In the genomic region with DNA sequence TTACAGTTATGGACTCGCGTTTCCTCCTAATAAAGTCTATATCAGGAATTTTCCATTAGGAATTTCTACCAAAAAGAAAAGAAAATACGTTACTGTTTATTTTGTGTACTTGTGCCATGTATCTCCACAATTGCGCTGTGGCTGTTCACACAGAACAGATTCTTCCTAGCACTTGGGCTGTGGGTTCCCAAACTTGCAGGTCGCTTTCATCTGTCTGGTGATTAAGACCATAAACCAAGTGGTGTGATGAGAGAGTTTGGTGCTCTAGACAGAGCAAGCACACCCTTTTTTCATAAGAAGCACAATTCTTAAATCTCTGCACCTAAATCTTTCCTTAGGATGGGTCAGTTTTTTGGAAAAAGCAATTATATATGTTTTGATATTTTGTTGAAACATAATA, we compare ENCODE assay signal across 20 cellular contexts.
A peak's percentile ranks its signal among the peaks of the same experiment; 100 is the strongest.
DNase-seq lines count a peak whose midpoint lies in the region; ATAC-seq and TF ChIP-seq lines count a peak whose summit lies in the region.
"Had no signal": no experiment of that assay in that cellular context is flagged by ENCODE, and none has a peak within 500 bp of the region (broad histone marks: within the 10 kb centered on the region; RNA-seq: fewer than 3 reads in every experiment).

No MANE protein-coding gene starts in this region.

- no peak for TF ChIP-seq CTCF in coronary artery (IDR thresholded peaks at IDR 0.05)

- DNase-seq in NCI-H2171 treated with DMSO at 0.1 percent for 48 hours (lab: John Stamatoyannopoulos, UW) (peak; percentile 63), NCI-H2171 (lab: John Stamatoyannopoulos, UW) (no peak), epithelial cell of prostate (ENCODE audit: low read depth, low spot score) (no peak), neuronal stem cell (ENCODE audit: low spot score) (no peak), Right ventricle myocardium superior (no peak), coronary artery (ENCODE audit: low spot score) (no peak), cerebellum (ENCODE audit: low spot score) (no peak)
- DNase-seq: AML-193; C1 segment of cervical spinal cord; Calu3; CD8-positive, alpha-beta T cell; DMS153; Karpas-422; NCI-H1417 treated with DMSO at 0.1 percent for 48 hours; NCI-H187; NCI-H2227 treated with DMSO at 0.1 percent for 48 hours; NCI-H510A treated with DMSO at 0.1 percent for 48 hours; NCI-H774 had no signal

- H2BK12ac ChIP-seq in neuronal stem cell (ENCODE audit: low read length): no peak overlapping the region

- no peak overlapping the region for H2AK5ac ChIP-seq in neuronal stem cell (ENCODE audit: low read depth, low read length)

- H3K27ac ChIP-seq in epithelial cell of prostate (peak overlapping the region; percentile 97), neuronal stem cell (replicated peaks; ENCODE audit: low read length) (no peak overlapping the region), coronary artery (no peak overlapping the region)

- no peaks in the 10 kb centered on the region for H3K9me3 ChIP-seq in neuronal stem cell (replicated peaks in 1 of 2; ENCODE audit: control insufficient read depth in 2 of 2, insufficient read depth in 1 of 2, low read depth in 1 of 2, low read length in 2 of 2)

- H3K9ac ChIP-seq in neuronal stem cell (ENCODE audit: low read depth, low read length, poor library complexity): no peak overlapping the region

- no peak overlapping the region for H2BK120ac ChIP-seq in neuronal stem cell (ENCODE audit: low read depth, low read length)

- H3K27me3 ChIP-seq in neuronal stem cell (ENCODE audit: control insufficient read depth in 3 of 3, insufficient read depth in 3 of 3, low read depth in 1 of 3, low read length in 3 of 3): peaks cover 0 to 16% (median 0%) of the 10 kb centered on the region in 3 experiments

- H3K4me2 ChIP-seq in neuronal stem cell (ENCODE audit: insufficient read depth, low read length, poor library complexity, severe bottlenecking): no peak overlapping the region

- no peaks in the 10 kb centered on the region for H3K36me3 ChIP-seq in neuronal stem cell (replicated peaks in 1 of 2; ENCODE audit: control insufficient read depth in 2 of 2, insufficient read depth in 2 of 2, low read length in 2 of 2)

- no CpG with 5 or more reads among the region's 5 CpGs for WGBS in neuronal stem cell (ENCODE audit: extremely low coverage in 2 of 2, insufficient read length in 2 of 2, insufficient replicate concordance in 1 of 2), 2 donors

- H4K8ac ChIP-seq in neuronal stem cell (ENCODE audit: low read depth, low read length): no peak overlapping the region

- intact Hi-C loops in Right ventricle myocardium superior (cut with DNase I): no loop called here

- no peak overlapping the region for H2BK5ac ChIP-seq in neuronal stem cell (ENCODE audit: low read length)

- H3K4me1 ChIP-seq in neuronal stem cell (ENCODE audit: control insufficient read depth in 2 of 2, insufficient read depth in 1 of 2, low read depth in 1 of 2, low read length in 2 of 2): no peaks in the 10 kb centered on the region

- H2AFZ ChIP-seq in neuronal stem cell (ENCODE audit: low read length): no peak overlapping the region

- no peak overlapping the region for H3K4ac ChIP-seq in neuronal stem cell (ENCODE audit: low read length)

- H4K91ac ChIP-seq in neuronal stem cell (ENCODE audit: low read depth, low read length, poor library complexity): no peak overlapping the region

- H2BK15ac ChIP-seq in neuronal stem cell (ENCODE audit: low read length): no peak overlapping the region

- peak overlapping the region; percentile 38 for H3K14ac ChIP-seq in neuronal stem cell (ENCODE audit: low read length)

- no peaks in the 10 kb centered on the region for H3K79me1 ChIP-seq in neuronal stem cell (ENCODE audit: low read depth, low read length)

- ATAC-seq in Right ventricle myocardium superior (ENCODE audit: poor library complexity) (no peak), GM18498 (IDR thresholded peaks at IDR 0.05; ENCODE audit: unreplicated experiment) (no peak)
- ATAC-seq: CD8-positive, alpha-beta T cell; SK-N-SH treated with all-trans-retinoic acid at 6 μM for 48 hours had no signal

- no peak overlapping the region for H3K18ac ChIP-seq in neuronal stem cell (ENCODE audit: low read length)

- no peak overlapping the region for H3K23ac ChIP-seq in neuronal stem cell (ENCODE audit: low read depth, low read length, poor library complexity)

- no peak overlapping the region for H3K4me3 ChIP-seq in neuronal stem cell (ENCODE audit: low read length in 2 of 2)
- no peak overlapping the region for H3K4me3 ChIP-seq in coronary artery
